ENCODE assay signal across 8 cellular contexts in the genomic region with DNA sequence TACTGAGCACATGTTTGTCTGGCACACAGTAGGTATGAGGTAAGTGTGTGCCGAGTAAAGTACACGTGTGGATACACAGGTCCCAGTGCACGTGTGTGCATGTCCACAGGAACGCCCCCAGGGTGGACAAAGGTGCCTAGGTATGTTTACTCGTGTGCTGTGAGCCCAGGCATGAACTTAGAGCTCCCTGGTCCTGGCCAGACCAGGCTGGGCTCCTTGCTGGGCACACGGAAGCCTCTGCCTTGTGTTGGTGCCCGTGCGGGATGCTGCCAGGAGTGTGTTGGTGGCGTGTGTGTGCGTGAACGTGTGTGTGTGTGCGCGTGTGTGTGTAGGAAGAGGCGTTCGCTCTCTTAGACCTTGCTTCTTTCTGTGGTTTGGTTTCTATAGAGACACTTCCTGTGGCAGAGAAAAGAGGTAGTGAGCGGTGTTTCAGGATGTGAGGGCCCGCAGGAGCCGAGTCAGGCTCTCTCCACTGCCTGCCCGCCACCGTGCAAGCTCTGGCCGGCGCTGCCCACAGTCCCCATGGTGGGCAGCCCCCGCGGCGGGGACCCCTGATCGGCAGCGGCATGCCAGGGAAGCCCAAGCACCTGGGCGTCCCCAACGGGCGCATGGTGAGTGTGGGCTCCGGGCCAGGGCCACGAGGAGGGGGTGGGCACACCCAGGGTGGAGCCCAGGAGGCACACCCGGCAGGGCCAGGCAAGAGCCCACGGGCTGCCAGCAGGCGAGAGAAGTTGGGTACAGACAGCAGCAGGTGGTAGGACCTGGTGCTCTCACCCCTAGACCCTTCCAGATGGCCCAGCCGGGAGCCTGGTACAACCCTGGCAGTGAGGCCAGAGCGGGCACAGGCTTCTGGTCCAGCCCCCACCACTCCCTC. TPM values are rescaled to one million over a fixed set of nuclear protein-coding genes. Genes with fewer than 3 reads are reported as not detected.
DNase-seq lines count a peak whose midpoint lies in the region; ATAC-seq, FAIRE-seq and TF ChIP-seq lines count a peak whose summit lies in the region.

A gene with protein sequence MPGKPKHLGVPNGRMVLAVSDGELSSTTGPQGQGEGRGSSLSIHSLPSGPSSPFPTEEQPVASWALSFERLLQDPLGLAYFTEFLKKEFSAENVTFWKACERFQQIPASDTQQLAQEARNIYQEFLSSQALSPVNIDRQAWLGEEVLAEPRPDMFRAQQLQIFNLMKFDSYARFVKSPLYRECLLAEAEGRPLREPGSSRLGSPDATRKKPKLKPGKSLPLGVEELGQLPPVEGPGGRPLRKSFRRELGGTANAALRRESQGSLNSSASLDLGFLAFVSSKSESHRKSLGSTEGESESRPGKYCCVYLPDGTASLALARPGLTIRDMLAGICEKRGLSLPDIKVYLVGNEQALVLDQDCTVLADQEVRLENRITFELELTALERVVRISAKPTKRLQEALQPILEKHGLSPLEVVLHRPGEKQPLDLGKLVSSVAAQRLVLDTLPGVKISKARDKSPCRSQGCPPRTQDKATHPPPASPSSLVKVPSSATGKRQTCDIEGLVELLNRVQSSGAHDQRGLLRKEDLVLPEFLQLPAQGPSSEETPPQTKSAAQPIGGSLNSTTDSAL (plus strand): TSS at position 466 of the 874 bp plus-strand sequence. CDS start 101 bp downstream, at position 567.

- peak within 1 kb of the TSS; percentile 47 for H3K27ac ChIP-seq in keratinocyte (ENCODE audit: control insufficient read depth, insufficient read depth, low read length)

- H3K4me1 ChIP-seq in keratinocyte (ENCODE audit: control insufficient read depth, extremely low read depth, insufficient read depth, low read length), result peaks cover 29% of the 10 kb centered on the region

- no peak for TF ChIP-seq CTCF in keratinocyte (optimal IDR thresholded peaks at IDR 0.05 in 1 of 3, IDR thresholded peaks at IDR 0.05 in 1 of 3, conservative IDR thresholded peaks at IDR 0.05 in 1 of 3; ENCODE audit: extremely low read depth in 1 of 3, insufficient read depth in 2 of 3, low read length in 3 of 3)

- peaks cover 6% of the 10 kb centered on the region for H3K36me3 Mint-ChIP-seq in activated naive CD8-positive, alpha-beta T cell treated with anti-CD3 and anti-CD28 coated beads, Interleukin-2, amount 50 U/mL, for 24 hours (ENCODE audit: low read depth)

- no peaks in the 10 kb centered on the region for H3K36me3 ChIP-seq in keratinocyte (ENCODE audit: control insufficient read depth in 2 of 2, extremely low read depth in 1 of 2, insufficient read depth in 2 of 2, low read length in 2 of 2)

- H3K27me3 ChIP-seq in keratinocyte (ENCODE audit: control insufficient read depth, extremely low read depth, insufficient read depth, low read length), result no peaks in the 10 kb centered on the region

- peak within 1 kb of the TSS; percentile 42 to 77 (median 74) for H3K4me3 ChIP-seq in keratinocyte (ENCODE audit: control insufficient read depth in 2 of 3, extremely low read depth in 1 of 3, insufficient read depth in 2 of 3, low read depth in 1 of 3, low read length in 3 of 3)

- FAIRE-seq in keratinocyte (lab: Jason Lieb, UNC), result peak; percentile 70

- DNase-seq in ELR (ENCODE audit: low read depth), result peak; percentile 74
- DNase-seq in KG1 (lab: John Stamatoyannopoulos, UW), result peak; percentile 80
- peak; percentile 22 to 89 (median 61) for DNase-seq in T-helper 1 cell
- peak; percentile 63 for DNase-seq in activated naive CD8-positive, alpha-beta T cell treated with anti-CD3 and anti-CD28 coated beads, Interleukin-2, amount 50 U/mL, for 24 hours
- no peak for DNase-seq in keratinocyte (ENCODE audit: low read depth, low spot score)
- peak; percentile 42 for DNase-seq in stimulated activated CD8-positive, alpha-beta memory T cell treated with anti-CD3 and anti-CD28 coated beads, Interleukin-12 subunit alpha, Interleukin-12 subunit beta, amount 100 ng/mL, for 1 hour (ENCODE audit: low read depth)
- no peak for DNase-seq in NCI-H1436 (lab: John Stamatoyannopoulos, UW)

- H3K9me1 ChIP-seq in keratinocyte (ENCODE audit: control insufficient read depth, extremely low read depth, insufficient read depth, low read length), result no peaks in the 10 kb centered on the region

- peaks cover 7% of the 10 kb centered on the region for H3K9me3 Mint-ChIP-seq in activated naive CD8-positive, alpha-beta T cell treated with anti-CD3 and anti-CD28 coated beads, Interleukin-2, amount 50 U/mL, for 24 hours

- peak within 1 kb of the TSS; percentile 95 for H3K4me2 ChIP-seq in keratinocyte (ENCODE audit: control insufficient read depth, extremely low read depth, insufficient read depth, low read depth, low read length)

- peak within 1 kb of the TSS; percentile 77 for H3K4me3 Mint-ChIP-seq in activated naive CD8-positive, alpha-beta T cell treated with anti-CD3 and anti-CD28 coated beads, Interleukin-2, amount 50 U/mL, for 24 hours

- peaks cover 75% of the 10 kb centered on the region for H3K4me1 Mint-ChIP-seq in activated naive CD8-positive, alpha-beta T cell treated with anti-CD3 and anti-CD28 coated beads, Interleukin-2, amount 50 U/mL, for 24 hours

- H2AFZ ChIP-seq in keratinocyte (ENCODE audit: control insufficient read depth, low read length), result peak within 1 kb of the TSS; percentile 90

- no peaks in the 10 kb centered on the region for H3K9me3 ChIP-seq in keratinocyte (ENCODE audit: control insufficient read depth, low read depth, low read length)

- H3K27ac Mint-ChIP-seq in activated naive CD8-positive, alpha-beta T cell treated with anti-CD3 and anti-CD28 coated beads, Interleukin-2, amount 50 U/mL, for 24 hours, result peak within 1 kb of the TSS; percentile 88

- H3K9ac ChIP-seq in keratinocyte (ENCODE audit: control insufficient read depth, extremely low read depth, insufficient read depth, low read length), result peak within 1 kb of the TSS; percentile 78

- no peaks in the 10 kb centered on the region for H4K20me1 ChIP-seq in keratinocyte (ENCODE audit: control insufficient read depth, extremely low read depth, insufficient read depth, low read length)

- dilution Hi-C loops in keratinocyte (cut with MboI; ENCODE audit: extremely low pct_ligation_motif_present, low sequenced_read_pairs), result no loop called here

- no peaks in the 10 kb centered on the region for H3K27me3 Mint-ChIP-seq in activated naive CD8-positive, alpha-beta T cell treated with anti-CD3 and anti-CD28 coated beads, Interleukin-2, amount 50 U/mL, for 24 hours

- ATAC-seq in GM21528 (IDR thresholded peaks at IDR 0.05; ENCODE audit: low FRiP score, unreplicated experiment), result peak; percentile 82
- ATAC-seq in activated naive CD8-positive, alpha-beta T cell treated with anti-CD3 and anti-CD28 coated beads, Interleukin-2, amount 50 U/mL, for 24 hours, result peak; percentile 93

- no peaks in the 10 kb centered on the region for H3K79me2 ChIP-seq in keratinocyte (ENCODE audit: control insufficient read depth, insufficient read depth, low read length)

RNA-seq across cellular contexts. Expression of the gene that starts here (rescaled TPM):
- 8.6 to 10.6 TPM (median 9.3 TPM) in 3 replicates for polyA plus RNA-seq in keratinocyte
- 1.1 TPM for polyA plus RNA-seq in keratinocyte (2011; ENCODE audit: low read depth)
- polyA plus RNA-seq in keratinocyte (2011; cell fraction: cytosol; rRNA removed), result 5.3 and 14.2 TPM in 2 replicates
- polyA plus RNA-seq in keratinocyte (2011; cell fraction: nucleus; rRNA removed), result 12.9 and 17.9 TPM in 2 replicates
- 3.5 and 10.1 TPM in 2 replicates for polyA plus RNA-seq in keratinocyte (2012; ENCODE audit: low replicate concordance)
- 3.4 to 13.1 TPM (median 5.4 TPM) in 3 replicates for polyA minus RNA-seq in keratinocyte
- polyA minus RNA-seq in keratinocyte (2011; cell fraction: cytosol; rRNA and poly(A)+ RNA removed), result 10.2 TPM
- polyA minus RNA-seq in keratinocyte (2011; cell fraction: nucleus; rRNA and poly(A)+ RNA removed), result 4.0 and 5.9 TPM in 2 replicates

Comparison
In these comparisons a context has a peak if more than half of its experiments do, and no peak if none do; other contexts are left out.
1. DNase-seq: peak in ELR (single experiment), KG1 (single experiment), T-helper 1 cell (5 of 5), activated naive CD8-positive, alpha-beta T cell treated with anti-CD3 and anti-CD28 coated beads, Interleukin-2, amount 50 U/mL, for 24 hours (single experiment) and stimulated activated CD8-positive, alpha-beta memory T cell treated with anti-CD3 and anti-CD28 coated beads, Interleukin-12 subunit alpha, Interleukin-12 subunit beta, amount 100 ng/mL, for 1 hour (single experiment); none in keratinocyte (single experiment) and NCI-H1436 (single experiment).